ENCODE assay signal across 8 cellular contexts in the genomic region with DNA sequence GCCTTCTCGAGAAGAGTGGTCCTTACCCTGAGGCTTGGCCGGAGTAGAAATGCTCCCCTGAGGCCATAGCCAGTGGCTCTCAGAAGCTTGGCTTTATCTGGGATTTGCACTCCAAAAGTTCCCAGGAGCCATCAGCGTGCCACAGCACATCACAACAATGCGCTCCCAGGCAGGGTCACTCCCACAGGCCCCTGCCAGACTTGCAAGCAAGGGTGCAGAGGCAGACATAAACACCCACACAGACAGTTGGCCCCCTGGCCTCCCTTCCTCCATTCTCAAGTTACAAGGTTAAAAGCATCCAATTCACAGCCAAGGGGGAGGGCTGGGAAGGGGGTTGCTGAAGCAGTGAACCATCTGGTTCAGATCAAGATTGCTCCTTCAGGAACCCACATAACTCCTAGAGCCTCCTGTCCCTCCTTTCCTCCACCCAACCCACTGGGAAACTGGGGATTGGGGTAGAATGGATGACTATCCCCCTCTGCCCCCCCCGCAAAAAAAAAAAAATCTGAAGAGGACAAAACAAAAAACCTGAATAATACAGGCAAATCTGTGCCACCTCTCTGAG. TPM values are rescaled to one million over a fixed set of nuclear protein-coding genes. Genes with fewer than 3 reads are reported as not detected.
A peak's percentile ranks its signal among the peaks of the same experiment; 100 is the strongest.
DNase-seq lines count a peak whose midpoint lies in the region; ATAC-seq and TF ChIP-seq lines count a peak whose summit lies in the region.

No MANE protein-coding gene starts in this region.

- no peaks in the 10 kb centered on the region for H3K9me3 Mint-ChIP-seq in HFFc6
- no peaks in the 10 kb centered on the region for H3K9me3 Mint-ChIP-seq in activated T-helper 17 cell treated with anti-CD3 and anti-CD28 coated beads, Interleukin-2, amount 50 U/mL, for 72 hours

- intact Hi-C loops in posterior vena cava (cut with DNase I) = loop anchor here in 1 of 2 donors (5.0 kb wide), 1 partner anchor 55 kb away; no protein-coding TSS in a partner anchor

- peak overlapping the region; percentile 93 for H3K4me3 Mint-ChIP-seq in HFFc6
- H3K4me3 Mint-ChIP-seq in activated T-helper 17 cell treated with anti-CD3 and anti-CD28 coated beads, Interleukin-2, amount 50 U/mL, for 72 hours = peak overlapping the region; percentile 99

- POLR2A ChIA-PET in GM10248 (lab: Yijun Ruan, JAX) = interaction anchor here (0.7 kb wide), 1 partner anchor 12 kb away, joined by 5 read pairs; no protein-coding TSS in a partner anchor

- H3K4me1 Mint-ChIP-seq in HFFc6 (ENCODE audit: low read depth) = peaks cover 58% of the 10 kb centered on the region
- peaks cover 18% of the 10 kb centered on the region for H3K4me1 Mint-ChIP-seq in activated T-helper 17 cell treated with anti-CD3 and anti-CD28 coated beads, Interleukin-2, amount 50 U/mL, for 72 hours

- no peak for ATAC-seq in activated T-helper 17 cell treated with anti-CD3 and anti-CD28 coated beads, Interleukin-2, amount 50 U/mL, for 72 hours (replicated peaks)
- ATAC-seq in HG02759 (IDR thresholded peaks at IDR 0.05; ENCODE audit: unreplicated experiment) = no peak
- no peak for ATAC-seq in GM19395 (IDR thresholded peaks at IDR 0.05; ENCODE audit: unreplicated experiment)

- H3K4me3 ChIP-seq in BE2C (ENCODE audit: low read depth, low read length) = peak overlapping the region; percentile 96
- peak overlapping the region; percentile 75 for H3K4me3 ChIP-seq in kidney epithelial cell (ENCODE audit: low read depth, low read length)

- no peaks in the 10 kb centered on the region for H3K9me3 ChIP-seq in BE2C

- H3K4me1 ChIP-seq in BE2C = peaks cover 28% of the 10 kb centered on the region

- peaks cover 14% of the 10 kb centered on the region for H3K36me3 Mint-ChIP-seq in HFFc6 (ENCODE audit: low read depth)
- peaks cover 15% of the 10 kb centered on the region for H3K36me3 Mint-ChIP-seq in activated T-helper 17 cell treated with anti-CD3 and anti-CD28 coated beads, Interleukin-2, amount 50 U/mL, for 72 hours (ENCODE audit: low read depth)

- TF ChIP-seq CTCF in BE2C (IDR thresholded peaks at IDR 0.05; ENCODE audit: low read depth, low read length) (no peak), HFFc6 (IDR thresholded peaks at IDR 0.05) (no peak), kidney epithelial cell (IDR thresholded peaks at IDR 0.05; ENCODE audit: insufficient read depth, low read length, poor library complexity, severe bottlenecking) (no peak), GM10248 (IDR thresholded peaks at IDR 0.05; ENCODE audit: control extremely low read depth, extremely low read depth, low read depth, missing control alignments) (no peak)

- CTCF ChIA-PET in GM10248 (lab: Yijun Ruan, JAX) = interaction anchor here (1.2 to 1.5 kb wide), 3 partner anchors 33 to 67 kb away, joined by 3 read pairs; no protein-coding TSS in a partner anchor

- H3K27me3 Mint-ChIP-seq in HFFc6 (ENCODE audit: insufficient read depth) = no peaks in the 10 kb centered on the region; the same call in none of the 2 replicates
- H3K27me3 Mint-ChIP-seq in activated T-helper 17 cell treated with anti-CD3 and anti-CD28 coated beads, Interleukin-2, amount 50 U/mL, for 72 hours = no peaks in the 10 kb centered on the region

- DNase-seq in BE2C (peak; percentile 81), HFFc6 (peak; percentile 72), kidney epithelial cell (ENCODE audit: low read depth) (no peak), GM10248 (ENCODE audit: extremely low spot score) (no peak), posterior vena cava (ENCODE audit: low spot score) (no peak)

- H3K27me3 ChIP-seq in BE2C (no peaks in the 10 kb centered on the region), kidney epithelial cell (ENCODE audit: control insufficient read depth, insufficient read depth, low read length) (no peaks in the 10 kb centered on the region)

- peaks cover 9% of the 10 kb centered on the region for H3K36me3 ChIP-seq in BE2C
- H3K36me3 ChIP-seq in kidney epithelial cell (ENCODE audit: control insufficient read depth, insufficient read depth, low read length) = no peaks in the 10 kb centered on the region

- peak overlapping the region; percentile 84 for H3K27ac Mint-ChIP-seq in HFFc6
- peak overlapping the region; percentile 95 for H3K27ac Mint-ChIP-seq in activated T-helper 17 cell treated with anti-CD3 and anti-CD28 coated beads, Interleukin-2, amount 50 U/mL, for 72 hours

RNA-seq across cellular contexts. Expression of gene ST3GAL2, which starts 1.8 kb away (rescaled TPM):
- 60.3 TPM for polyA plus RNA-seq in BE2C (2012; ENCODE audit: insufficient read depth, insufficient read length, low read depth)
- 10 to 100 TPM; 25.4 to 31.2 (median 26.3) TPM for total RNA-seq in HFFc6 (2021; fragmentation: NEBNext Ultra II Directional; extraction: Animal tissue kit (Norgen Biotek cat#: 25700))
- total RNA-seq in activated T-helper 17 cell treated with anti-CD3 and anti-CD28 coated beads, Interleukin-2, amount 50 U/mL, for 72 hours = 10 to 100 TPM; 14.5 to 18.6 TPM
- 22.6 and 24.9 TPM in 2 replicates for total RNA-seq in kidney epithelial cell
- total RNA-seq in posterior vena cava = 10 to 100 TPM; 27.7 to 29.4 TPM

RNA-seq across cellular contexts. Expression of gene FCSK, which starts 17.3 kb away (rescaled TPM):
- polyA plus RNA-seq in BE2C (2012; ENCODE audit: insufficient read depth, insufficient read length, low read depth) = 35.8 TPM
- total RNA-seq in HFFc6 (2021; fragmentation: NEBNext Ultra II Directional; extraction: Animal tissue kit (Norgen Biotek cat#: 25700)) = 1 to 10 TPM; 5.1 to 7.1 (median 6.1) TPM
- 10 to 100 TPM in 1 of 2 donors, 1 to 10 TPM in 1; 8.2 to 13.9 TPM for total RNA-seq in activated T-helper 17 cell treated with anti-CD3 and anti-CD28 coated beads, Interleukin-2, amount 50 U/mL, for 72 hours
- total RNA-seq in kidney epithelial cell (19.9 and 23.2 TPM in 2 replicates), posterior vena cava (10 to 100 TPM; 10.7 to 11.0 TPM)

Comparison
In these comparisons a context has a peak if more than half of its experiments do, and no peak if none do; other contexts are left out.
1. DNase-seq: peak in BE2C (single experiment) and HFFc6 (single experiment); none in kidney epithelial cell (single experiment), GM10248 (single experiment) and posterior vena cava (single experiment).